In the genomic region with DNA sequence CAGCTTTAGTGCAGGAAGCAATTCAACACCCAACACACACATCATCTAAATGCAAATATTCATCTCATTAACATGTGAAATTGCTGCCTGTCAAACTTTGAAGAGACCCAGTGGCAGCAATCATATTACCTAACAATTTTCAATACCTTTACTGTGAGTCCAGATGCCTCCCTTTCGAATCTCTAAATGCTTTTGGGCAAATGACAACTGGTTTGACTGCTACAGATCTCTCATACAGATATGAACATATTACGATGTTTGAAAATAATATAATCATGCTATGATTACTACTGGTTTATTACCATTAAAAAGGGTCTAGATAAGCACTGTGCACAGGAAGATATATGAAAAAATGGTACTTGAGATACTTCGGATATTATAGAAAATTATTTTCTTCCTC, we compare ENCODE assay signal across 28 cellular contexts.
"Had no signal": no experiment of that assay in that cellular context is flagged by ENCODE, and none has a peak within 500 bp of the region (broad histone marks: within the 10 kb centered on the region; RNA-seq: fewer than 3 reads in every experiment).

No MANE protein-coding gene starts in this region.

- H3K4me1 ChIP-seq: SJSA1 had no signal

- H3K27ac ChIP-seq: SJSA1 had no signal

- H3K9me3 Mint-ChIP-seq: activated naive CD4-positive, alpha-beta T cell treated with anti-CD3 and anti-CD28 coated beads, Interleukin-2, amount 50 U/mL, for 24 hours; WTC11 had no signal

- DNase-seq: activated CD4-positive, alpha-beta T cell treated with anti-CD3 and anti-CD28 coated beads for 48 hours; activated CD4-positive, alpha-beta T cell treated with anti-CD3 and anti-CD28 coated beads, Interleukin-2, amount 50 U/mL, for 4 hours; activated CD4-positive, CD25-positive, alpha-beta regulatory T cell treated with anti-CD3 and anti-CD28 coated beads, Interleukin-2, amount 50 U/mL, for 72 hours; activated CD8-positive, alpha-beta memory T cell treated with anti-CD3 and anti-CD28 coated beads, Interleukin-2, amount 50 U/mL, for 48 hours; activated CD8-positive, alpha-beta T cell treated with anti-CD3 and anti-CD28 coated beads, Interleukin-2, amount 10 ng/mL, durations not matched to agents 7 days and 5 days; activated naive CD4-positive, alpha-beta T cell; activated T-cell treated with anti-CD3 and anti-CD28 coated beads, Interleukin-2, amount 50 U/mL, for 1 hour; aorta; Karpas-422; MM.1S; NCI-H1105; NCI-H1436; NCI-H1694 treated with DMSO at 0.1 percent for 48 hours; NCI-H2029 treated with DMSO at 0.1 percent for 48 hours; NCI-H345; NCI-H510A treated with DMSO at 0.1 percent for 48 hours; NCI-H69; NK-92 treated with Interleukin-12 subunit alpha and Interleukin-12 subunit beta, amount 100 ng/mL, for 24 hours; OCI-M1; RPMI8226; T-helper 17 cell; T-helper 9 cell had no signal

- H3K27me3 ChIP-seq: SJSA1 had no signal

- H3K36me3 Mint-ChIP-seq: activated naive CD4-positive, alpha-beta T cell treated with anti-CD3 and anti-CD28 coated beads, Interleukin-2, amount 50 U/mL, for 24 hours; WTC11 had no signal

- H3K4me3 Mint-ChIP-seq: activated CD8-positive, alpha-beta T cell treated with anti-CD3 and anti-CD28 coated beads, Interleukin-2, amount 10 ng/mL, durations not matched to agents 7 days and 5 days; activated naive CD4-positive, alpha-beta T cell treated with anti-CD3 and anti-CD28 coated beads, Interleukin-2, amount 50 U/mL, for 24 hours; T-helper 17 cell; WTC11 had no signal

- H3K4me1 Mint-ChIP-seq: activated naive CD4-positive, alpha-beta T cell treated with anti-CD3 and anti-CD28 coated beads, Interleukin-2, amount 50 U/mL, for 24 hours; T-helper 17 cell had no signal

- H3K27me3 Mint-ChIP-seq: activated naive CD4-positive, alpha-beta T cell treated with anti-CD3 and anti-CD28 coated beads, Interleukin-2, amount 50 U/mL, for 24 hours had no signal

- H3K27ac Mint-ChIP-seq: activated CD8-positive, alpha-beta T cell treated with anti-CD3 and anti-CD28 coated beads, Interleukin-2, amount 10 ng/mL, durations not matched to agents 7 days and 5 days; activated naive CD4-positive, alpha-beta T cell treated with anti-CD3 and anti-CD28 coated beads, Interleukin-2, amount 50 U/mL, for 24 hours; T-helper 17 cell; WTC11 had no signal

- H3K4me3 ChIP-seq: K562, SJSA1 had no signal

- H3K36me3 ChIP-seq: SJSA1 had no signal

- H3K9me3 ChIP-seq: SJSA1 had no signal

- ATAC-seq: activated CD8-positive, alpha-beta T cell treated with anti-CD3 and anti-CD28 coated beads, Interleukin-2, amount 10 ng/mL, durations not matched to agents 7 days and 5 days; K562; Panc1; Right ventricle myocardium inferior; T-helper 17 cell; WTC11 had no signal
